In the genomic region with DNA sequence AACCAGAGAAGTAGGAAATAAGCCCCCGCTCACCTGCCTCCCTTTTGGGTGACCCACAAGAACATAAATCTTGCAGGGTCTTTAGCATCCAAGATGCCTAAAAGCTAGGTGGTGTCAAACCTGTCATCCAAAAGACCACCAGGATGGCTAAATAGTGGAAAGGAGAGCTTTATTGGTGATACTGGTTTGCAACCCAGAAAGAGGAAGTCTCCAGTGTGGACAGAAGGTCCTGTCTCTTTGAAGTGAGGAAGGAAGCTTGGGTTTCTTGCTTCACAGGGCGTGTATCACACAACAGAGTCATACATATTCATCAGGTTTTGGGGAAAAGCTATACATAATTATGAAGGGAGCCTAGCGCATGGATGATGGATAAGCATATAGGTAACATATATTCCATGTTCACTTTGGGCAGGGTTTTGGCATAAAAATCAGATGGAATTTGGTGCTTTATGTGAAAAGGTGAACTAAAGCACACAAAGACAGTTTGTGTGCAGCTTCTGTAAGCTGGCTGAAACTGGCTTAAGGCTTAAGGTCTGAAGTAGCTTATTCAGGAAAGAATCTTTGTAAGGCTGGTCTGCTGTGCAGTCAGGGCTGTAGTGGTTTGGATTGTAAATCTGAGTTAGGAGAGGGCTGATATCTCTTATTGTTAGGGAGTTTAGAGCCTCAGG, we compare ENCODE assay signal across 10 cellular contexts.
DNase-seq lines count a peak whose midpoint lies in the region; ATAC-seq, FAIRE-seq and TF ChIP-seq lines count a peak whose summit lies in the region.
"Had no signal": no experiment of that assay in that cellular context is flagged by ENCODE, and none has a peak within 500 bp of the region (broad histone marks: within the 10 kb centered on the region; RNA-seq: fewer than 3 reads in every experiment).

No MANE protein-coding gene starts in this region.

- TF ChIP-seq POLR2A in H1 (IDR thresholded peaks at IDR 0.05; ENCODE audit: control extremely low read depth in 1 of 2, low read depth in 2 of 2, low read length in 2 of 2) (no peak), esophagus muscularis mucosa (IDR thresholded peaks at IDR 0.05; ENCODE audit: low read depth) (no peak)

- no peak for TF ChIP-seq RAD21 in H1 (IDR thresholded peaks at IDR 0.05 in 1 of 2, conservative IDR thresholded peaks at IDR 0.05 in 1 of 2; ENCODE audit: low read depth in 2 of 2, low read length in 2 of 2)

- H3K9ac ChIP-seq in H1 (replicated peaks in 1 of 4; ENCODE audit: extremely low read depth in 1 of 4, low read depth in 3 of 4, low read length in 3 of 4) (no peak overlapping the region; a peak in 1 of 7 replicates), H9 (ENCODE audit: extremely low read depth, insufficient read length, low read length) (no peak overlapping the region)

- no peak overlapping the region for H4K8ac ChIP-seq in H1 (ENCODE audit: extremely low read depth, insufficient read depth, low read length)
- no peak overlapping the region for H4K8ac ChIP-seq in H9 (replicated peaks; ENCODE audit: insufficient read length, low read depth, low read length)

- no peaks in the 10 kb centered on the region for H3K79me2 ChIP-seq in H1 (ENCODE audit: control insufficient read depth in 1 of 2, insufficient read depth in 2 of 2, low read length in 2 of 2)
- no peaks in the 10 kb centered on the region for H3K79me2 ChIP-seq in H9 (ENCODE audit: insufficient read depth, low read length)

- WGBS in H1 (ENCODE audit: extremely low coverage in 1 of 2, insufficient coverage in 1 of 2, insufficient read length in 1 of 2, insufficient replicate concordance in 2 of 2, low coverage in 1 of 2, low lambda C conversion rate in 2 of 2, missing lambda C conversion rate in 1 of 2), 2 experiments = 91% methylated on average over 3 of the region's 3 CpGs; no CpG with 5 or more reads in 1 of the 2 experiments
- WGBS in esophagus muscularis mucosa = 83% methylated on average over 3 of the region's 3 CpGs
- WGBS in H9 (ENCODE audit: extremely low coverage, insufficient read length, low lambda C conversion rate) = no CpG with 5 or more reads among the region's 3 CpGs

- H3K23me2 ChIP-seq in H1 (ENCODE audit: low read depth, low read length) (no peaks in the 10 kb centered on the region), H9 (ENCODE audit: insufficient read length, low read depth, low read length, poor library complexity, severe bottlenecking) (no peaks in the 10 kb centered on the region)

- H3K4me1 ChIP-seq in H1 (replicated peaks in 1 of 4; ENCODE audit: control insufficient read depth in 3 of 4, insufficient read depth in 4 of 4, low read length in 3 of 4) = peaks cover 0 to 2% (median 0%) of the 10 kb centered on the region in 4 experiments; a peak in 3 of 7 replicates
- H3K4me1 ChIP-seq in esophagus muscularis mucosa = peaks cover 0 to 8% (median 6%) of the 10 kb centered on the region in 4 donors
- H3K4me1 ChIP-seq in H9 (ENCODE audit: insufficient read depth, low read length) = peaks cover 3% of the 10 kb centered on the region; the same call in 1 of the 2 replicates

- H3K27ac ChIP-seq in H1 (ENCODE audit: low read depth, low read length) (no peak overlapping the region), esophagus muscularis mucosa (replicated peaks in 1 of 4) (no peak overlapping the region), H9 (ENCODE audit: insufficient read length, low read depth, low read length) (no peak overlapping the region)

- no peak overlapping the region for H3K4me2 ChIP-seq in H1 (ENCODE audit: insufficient read depth in 1 of 2, low read depth in 2 of 2, low read length in 2 of 2)
- no peak overlapping the region for H3K4me2 ChIP-seq in H9 (ENCODE audit: insufficient read depth, insufficient read length, low read length)

- H4K20me1 ChIP-seq in H1 (replicated peaks in 1 of 2; ENCODE audit: control insufficient read depth in 1 of 2, insufficient read depth in 2 of 2, low read length in 2 of 2) = no peaks in the 10 kb centered on the region
- no peaks in the 10 kb centered on the region for H4K20me1 ChIP-seq in H9 (ENCODE audit: control insufficient read depth, insufficient read depth, insufficient read length)

- no peak overlapping the region for H4K91ac ChIP-seq in H1 (replicated peaks; ENCODE audit: insufficient read length, low read length)
- H4K91ac ChIP-seq in H9 (ENCODE audit: insufficient read length, low read depth, low read length) = no peak overlapping the region

- H3K27ac Mint-ChIP-seq in H9 = no peak overlapping the region

- H2AK5ac ChIP-seq in H1 (ENCODE audit: low read depth, low read length) (no peak overlapping the region), H9 (ENCODE audit: insufficient read length, low read length) (no peak overlapping the region)

- no peak overlapping the region for H3K18ac ChIP-seq in H1 (ENCODE audit: extremely low read depth, low read length)
- H3K18ac ChIP-seq in H9 (ENCODE audit: insufficient read length, low read depth, low read length) = no peak overlapping the region

- H3K56ac ChIP-seq in H1 (replicated peaks; ENCODE audit: insufficient read length, low read depth, low read length) = no peak overlapping the region
- H3K56ac ChIP-seq in H9 (ENCODE audit: insufficient read length, low read depth, low read length) = no peak overlapping the region

- H3K9me3 ChIP-seq in H1 (ENCODE audit: insufficient read depth in 2 of 2, low read depth in 1 of 2, low read length in 1 of 2) = no peaks in the 10 kb centered on the region
- no peaks in the 10 kb centered on the region for H3K9me3 ChIP-seq in esophagus muscularis mucosa
- H3K9me3 ChIP-seq in H9 (ENCODE audit: control insufficient read depth, low read depth, low read length) = no peaks in the 10 kb centered on the region
- H3K9me3 ChIP-seq: MG63 had no signal

- H2BK12ac ChIP-seq in H1 (ENCODE audit: low read depth, low read length) (peak overlapping the region; percentile 46; the same call in 1 of the 2 replicates), H9 (ENCODE audit: insufficient read length, low read depth, low read length) (no peak overlapping the region)

- H2BK5ac ChIP-seq in H1 (ENCODE audit: low read depth, low read length) (no peak overlapping the region), H9 (ENCODE audit: insufficient read length, low read length) (no peak overlapping the region)

- no peaks in the 10 kb centered on the region for H3K27me3 ChIP-seq in H1 (replicated peaks in 1 of 4; ENCODE audit: control insufficient read depth in 3 of 4, extremely low read depth in 1 of 4, insufficient read depth in 3 of 4, low read length in 3 of 4)
- H3K27me3 ChIP-seq in esophagus muscularis mucosa = no peaks in the 10 kb centered on the region
- H3K27me3 ChIP-seq in H9 (ENCODE audit: insufficient read depth, low read length) = no peaks in the 10 kb centered on the region
- H3K27me3 ChIP-seq: MG63 had no signal

- H3K23ac ChIP-seq in H1 (ENCODE audit: insufficient read length) = no peak overlapping the region
- no peak overlapping the region for H3K23ac ChIP-seq in H9 (ENCODE audit: insufficient read length, low read depth, low read length)

- TF ChIP-seq EP300 in H1 (IDR thresholded peaks at IDR 0.05; ENCODE audit: borderline replicate concordance in 1 of 2, low read depth in 2 of 2, low read length in 2 of 2) (no peak), esophagus muscularis mucosa (IDR thresholded peaks at IDR 0.05) (no peak)

- ATAC-seq in GM21447 (IDR thresholded peaks at IDR 0.05; ENCODE audit: unreplicated experiment) (peak; percentile 83), HG03565 (IDR thresholded peaks at IDR 0.05; ENCODE audit: unreplicated experiment) (peak; percentile 65)

- no peak for FAIRE-seq in H1 (lab: Jason Lieb, UNC)

- no peaks in the 10 kb centered on the region for H3K9me3 Mint-ChIP-seq in H9

- H3T11ph ChIP-seq in H9 (ENCODE audit: low read length) = no peak overlapping the region

- H4K5ac ChIP-seq in H1 (ENCODE audit: insufficient read length, low read depth, low read length) = no peak overlapping the region
- H4K5ac ChIP-seq in H9 (ENCODE audit: insufficient read length, low read depth, low read length) = no peak overlapping the region

- intact Hi-C loops in esophagus muscularis mucosa (cut with DNase I) = no loop called here

- H3K79me1 ChIP-seq in H1 (ENCODE audit: low read depth, low read length) (no peaks in the 10 kb centered on the region), H9 (ENCODE audit: insufficient read depth, low read depth, low read length, poor library complexity, severe bottlenecking) (no peaks in the 10 kb centered on the region)

- H2BK120ac ChIP-seq in H1 (replicated peaks; ENCODE audit: low read depth, low read length) = no peak overlapping the region
- no peak overlapping the region for H2BK120ac ChIP-seq in H9 (ENCODE audit: low read depth, low read length, poor library complexity, severe bottlenecking)

- peak; percentile 51 for DNase-seq in GDM1 (lab: John Stamatoyannopoulos, UW)
- no peak for DNase-seq in H1 (ENCODE audit: low read depth in 1 of 2, low spot score in 2 of 2)
- no peak for DNase-seq in stimulated activated CD4-positive, alpha-beta T cell treated with anti-CD3 and anti-CD28 coated beads, Interleukin-15, amount 100 ng/mL, for 24 hours
- DNase-seq in NCI-H345 (lab: John Stamatoyannopoulos, UW) = no peak
- no peak for DNase-seq in esophagus muscularis mucosa (ENCODE audit: extremely low spot score)
- no peak for DNase-seq in H9
- DNase-seq: MG63 had no signal

- no peak overlapping the region for H2BK15ac ChIP-seq in H1 (ENCODE audit: low read length)
- no peak overlapping the region for H2BK15ac ChIP-seq in H9 (ENCODE audit: low read depth, low read length)

- H3K4ac ChIP-seq in H1 (replicated peaks; ENCODE audit: insufficient read length, low read depth, low read length) = no peak overlapping the region
- no peak overlapping the region for H3K4ac ChIP-seq in H9 (ENCODE audit: low read depth, low read length)

- CTCF ChIA-PET in H1 (lab: Charles Lee; ENCODE audit: partially characterized antibody) = interaction anchor here (1.1 to 16.2 kb wide), 6 partner anchors 10 to 452 kb away, joined by 3 to 164 read pairs (median 4); no protein-coding TSS in a partner anchor

- H3K27me3 Mint-ChIP-seq in H9 (ENCODE audit: low read depth) = peaks cover 9% of the 10 kb centered on the region

- TF ChIP-seq CTCF in H1 (IDR thresholded peaks at IDR 0.05; ENCODE audit: control extremely low read depth in 1 of 3, insufficient read depth in 1 of 3, low read depth in 1 of 3, low read length in 3 of 3) (no peak), esophagus muscularis mucosa (IDR thresholded peaks at IDR 0.05) (no peak), H9 (conservative IDR thresholded peaks at IDR 0.05) (no peak)

- H2BK20ac ChIP-seq in H1 (ENCODE audit: low read length) (no peak overlapping the region), H9 (ENCODE audit: low read depth, low read length, poor library complexity, severe bottlenecking) (no peak overlapping the region)

- H3K4me1 Mint-ChIP-seq in H9 = peaks cover 22 to 23% of the 10 kb centered on the region in 2 experiments

- H3K4me3 ChIP-seq in H1 (ENCODE audit: extremely low read depth in 1 of 4, insufficient read depth in 2 of 4, low read depth in 3 of 4, low read length in 4 of 4) (no peak overlapping the region), esophagus muscularis mucosa (no peak overlapping the region)
- H3K4me3 ChIP-seq: MG63, skin epidermis had no signal

- H2AFZ ChIP-seq in H1 (ENCODE audit: low read length) = no peak overlapping the region
- H2AFZ ChIP-seq in H9 (ENCODE audit: low read length) = no peak overlapping the region

- POLR2A ChIA-PET in H1 (lab: Charles Lee; ENCODE audit: partially characterized antibody) = no interaction called here

- no peaks in the 10 kb centered on the region for H3K36me3 Mint-ChIP-seq in H9 (ENCODE audit: insufficient read depth in 1 of 3, low read depth in 3 of 3)

- H3K14ac ChIP-seq in H1 (ENCODE audit: insufficient read length) (no peak overlapping the region), H9 (ENCODE audit: insufficient read depth, low read length) (no peak overlapping the region)

- no peaks in the 10 kb centered on the region for H3K36me3 ChIP-seq in H1 (ENCODE audit: control insufficient read depth in 2 of 4, insufficient read depth in 4 of 4, low read length in 3 of 4)
- no peaks in the 10 kb centered on the region for H3K36me3 ChIP-seq in esophagus muscularis mucosa
- H3K36me3 ChIP-seq: MG63 had no signal

- no peak overlapping the region for H3K4me3 Mint-ChIP-seq in H9
